8 cellular contexts compared by ENCODE assay signal in genomic region chr7:130485734-130486113, GRCh38. TPM values are rescaled to one million over a fixed set of nuclear protein-coding genes. Genes with fewer than 3 reads are reported as not detected.
A peak's percentile ranks its signal among the peaks of the same experiment; 100 is the strongest.
DNase-seq lines count a peak whose midpoint lies in the region; ATAC-seq and TF ChIP-seq lines count a peak whose summit lies in the region.

No MANE protein-coding gene starts in this region.

- no peaks in the 10 kb centered on the region for H3K9me3 Mint-ChIP-seq in Caco-2 (ENCODE audit: unreplicated experiment)

- DNase-seq in Caco-2 (no peak), OCI-LY7 (ENCODE audit: low spot score) (no peak), ureter (ENCODE audit: low spot score) (no peak)

- H3K4me3 ChIP-seq in Caco-2 (ENCODE audit: low read depth, low read length), result peak overlapping the region; percentile 98
- peak overlapping the region; percentile 51 for H3K4me3 ChIP-seq in OCI-LY7 (ENCODE audit: low read depth, low read length, poor library complexity, severe bottlenecking)
- peak overlapping the region; percentile 68 for H3K4me3 ChIP-seq in ectodermal cell (ENCODE audit: insufficient read depth, low read depth, low read length)
- H3K4me3 ChIP-seq in neutrophil (ENCODE audit: low read depth in 1 of 2, low read length in 1 of 2), result peak overlapping the region; percentile 54 to 60

- peaks cover 45% of the 10 kb centered on the region for H3K4me1 Mint-ChIP-seq in Caco-2 (ENCODE audit: low read depth, unreplicated experiment)

- BruUV-seq in Caco-2 (replicated peaks; lab: Mats Ljungman, UMichigan), result TSS peak; percentile 38
- BruUV-seq in OCI-LY7 (replicated peaks; lab: Mats Ljungman, UMichigan), result no TSS peak

- H3K4me2 ChIP-seq in OCI-LY7 (ENCODE audit: low read length), result peak overlapping the region; percentile 58; the same call in 1 of the 2 replicates

- WGBS in ectodermal cell, 2 experiments, result 81 to 86% methylated on average over 11 of the region's 11 CpGs

- H3K4me1 ChIP-seq in Caco-2 (peaks cover 39% of the 10 kb centered on the region), OCI-LY7 (ENCODE audit: insufficient read depth, low read length, poor library complexity, severe bottlenecking) (peaks cover 5% of the 10 kb centered on the region), ectodermal cell (ENCODE audit: control insufficient read depth, insufficient read depth, low read length) (peaks cover 12% of the 10 kb centered on the region), neutrophil (ENCODE audit: control insufficient read depth in 1 of 2, insufficient read depth in 1 of 2, low read depth in 1 of 2, low read length in 1 of 2) (peaks cover 11 to 19% of the 10 kb centered on the region in 2 experiments)

- intact Hi-C loops in Caco-2 (cut with micrococcal nuclease; ENCODE audit: unreplicated experiment), result loop anchor here (1.0 to 10.0 kb wide), 6 partner anchors 44 to 413 kb away; partner anchors contain the start of gene CEP41
- intact Hi-C loops in OCI-LY7 (cut with micrococcal nuclease; ENCODE audit: unreplicated experiment), result no loop called here

- TF ChIP-seq CTCF in Caco-2 (IDR thresholded peaks at IDR 0.05; ENCODE audit: insufficient read depth in 1 of 2, low read depth in 1 of 2, low read length in 1 of 2, severe bottlenecking in 1 of 2, unreplicated experiment in 1 of 2) (no peak), OCI-LY7 (conservative IDR thresholded peaks at IDR 0.05; ENCODE audit: low read length) (no peak), neutrophil (IDR thresholded peaks at IDR 0.05) (no peak)

- H3K27me3 ChIP-seq in Caco-2 (replicated peaks; ENCODE audit: control insufficient read depth, insufficient read depth, low read length), result no peaks in the 10 kb centered on the region
- H3K27me3 ChIP-seq in ectodermal cell (ENCODE audit: control insufficient read depth, insufficient read depth, low read length, poor library complexity, severe bottlenecking), result peaks cover 3% of the 10 kb centered on the region
- H3K27me3 ChIP-seq in neutrophil, result peaks cover 65% of the 10 kb centered on the region

- ATAC-seq in HG03521 (IDR thresholded peaks at IDR 0.05; ENCODE audit: unreplicated experiment), result no peak
- ATAC-seq in GM21390 (IDR thresholded peaks at IDR 0.05; ENCODE audit: unreplicated experiment), result no peak
- ATAC-seq in esophagus mucosa, result no peak

- H3K4me3 Mint-ChIP-seq in Caco-2 (ENCODE audit: unreplicated experiment), result peak overlapping the region; percentile 97

- no peaks in the 10 kb centered on the region for H3K79me2 ChIP-seq in OCI-LY7 (ENCODE audit: insufficient read depth, low read depth, low read length)

- peaks cover 34% of the 10 kb centered on the region for H3K36me3 Mint-ChIP-seq in Caco-2 (ENCODE audit: insufficient read depth, unreplicated experiment)

- no peak overlapping the region for H3K27ac ChIP-seq in OCI-LY7 (ENCODE audit: low read depth, low read length, poor library complexity, severe bottlenecking)
- no peak overlapping the region for H3K27ac ChIP-seq in ectodermal cell (ENCODE audit: insufficient read depth, low read depth, low read length, poor library complexity, severe bottlenecking)
- no peak overlapping the region for H3K27ac ChIP-seq in neutrophil

- H3K27me3 Mint-ChIP-seq in Caco-2 (ENCODE audit: insufficient read depth, unreplicated experiment), result no peaks in the 10 kb centered on the region

- H2AFZ ChIP-seq in OCI-LY7 (ENCODE audit: low read length), result peak overlapping the region; percentile 72; the same call in 1 of the 2 replicates

- H3K9me2 ChIP-seq in OCI-LY7 (ENCODE audit: insufficient read depth, low read length), result no peaks in the 10 kb centered on the region

- H3K9me3 ChIP-seq in Caco-2 (no peaks in the 10 kb centered on the region), OCI-LY7 (ENCODE audit: low read length) (no peaks in the 10 kb centered on the region), ectodermal cell (ENCODE audit: control insufficient read depth, low read length) (no peaks in the 10 kb centered on the region), neutrophil (no peaks in the 10 kb centered on the region)

- peak overlapping the region; percentile 96 for H3K27ac Mint-ChIP-seq in Caco-2 (ENCODE audit: unreplicated experiment)

- H4K20me1 ChIP-seq in OCI-LY7 (ENCODE audit: insufficient read depth, low read length), result no peaks in the 10 kb centered on the region

- POLR2A ChIA-PET in Caco-2 (lab: Charles Lee), result interaction anchor here (1.8 kb wide), 1 partner anchor 45 kb away, joined by 5 read pairs; the partner anchor contains the start of gene CEP41
- POLR2A ChIA-PET in OCI-LY7 (lab: Charles Lee), result no interaction called here

- CTCF ChIA-PET in Caco-2 (lab: Charles Lee), result no interaction called here
- CTCF ChIA-PET in OCI-LY7 (lab: Charles Lee; ENCODE audit: unreplicated experiment), result no interaction called here

- H3K36me3 ChIP-seq in Caco-2 (ENCODE audit: control insufficient read depth, insufficient read depth, low read length) (no peaks in the 10 kb centered on the region), OCI-LY7 (ENCODE audit: insufficient read depth, low read length) (no peaks in the 10 kb centered on the region), ectodermal cell (ENCODE audit: control insufficient read depth, insufficient read depth, low read length) (no peaks in the 10 kb centered on the region), neutrophil (no peaks in the 10 kb centered on the region)

RNA-seq across cellular contexts. Expression of gene MEST, which starts 6.2 kb away (rescaled TPM):
- total RNA-seq in Caco-2 (2022) (270 and 295 TPM in 2 replicates), OCI-LY7 (2022) (1.2 and 1.5 TPM in 2 replicates), ureter (28.9 TPM), esophagus mucosa (9.5 TPM)
- total RNA-seq in OCI-LY7 (2014; rRNA removed; shearing (Covaris generic)), result 1.8 and 5.2 TPM in 2 replicates
- 318 TPM for polyA plus RNA-seq in ectodermal cell (2013, experiment 1 of 4)
- 316 TPM for polyA plus RNA-seq in ectodermal cell (2013, experiment 2 of 4)
- 336 TPM for polyA plus RNA-seq in ectodermal cell (2013, experiment 3 of 4)
- 366 TPM for polyA plus RNA-seq in ectodermal cell (2013, experiment 4 of 4)

RNA-seq across cellular contexts. Expression of gene CEP41, which starts 44.9 kb away (rescaled TPM):
- 14.3 and 14.9 TPM in 2 replicates for total RNA-seq in Caco-2 (2022)
- total RNA-seq in OCI-LY7 (2014; rRNA removed; shearing (Covaris generic)), result 19.6 and 25.6 TPM in 2 replicates
- total RNA-seq in OCI-LY7 (2022), result 35.4 and 41.1 TPM in 2 replicates
- polyA plus RNA-seq in ectodermal cell (2013, experiment 1 of 4), result 28.7 TPM
- 23.2 TPM for polyA plus RNA-seq in ectodermal cell (2013, experiment 2 of 4)
- polyA plus RNA-seq in ectodermal cell (2013, experiment 3 of 4), result 23.0 TPM
- 23.4 TPM for polyA plus RNA-seq in ectodermal cell (2013, experiment 4 of 4)
- total RNA-seq in ureter, result 16.4 TPM
- 4.8 TPM for total RNA-seq in esophagus mucosa
